Comparison of ENCODE assay signal across 10 cellular contexts in the genomic region with DNA sequence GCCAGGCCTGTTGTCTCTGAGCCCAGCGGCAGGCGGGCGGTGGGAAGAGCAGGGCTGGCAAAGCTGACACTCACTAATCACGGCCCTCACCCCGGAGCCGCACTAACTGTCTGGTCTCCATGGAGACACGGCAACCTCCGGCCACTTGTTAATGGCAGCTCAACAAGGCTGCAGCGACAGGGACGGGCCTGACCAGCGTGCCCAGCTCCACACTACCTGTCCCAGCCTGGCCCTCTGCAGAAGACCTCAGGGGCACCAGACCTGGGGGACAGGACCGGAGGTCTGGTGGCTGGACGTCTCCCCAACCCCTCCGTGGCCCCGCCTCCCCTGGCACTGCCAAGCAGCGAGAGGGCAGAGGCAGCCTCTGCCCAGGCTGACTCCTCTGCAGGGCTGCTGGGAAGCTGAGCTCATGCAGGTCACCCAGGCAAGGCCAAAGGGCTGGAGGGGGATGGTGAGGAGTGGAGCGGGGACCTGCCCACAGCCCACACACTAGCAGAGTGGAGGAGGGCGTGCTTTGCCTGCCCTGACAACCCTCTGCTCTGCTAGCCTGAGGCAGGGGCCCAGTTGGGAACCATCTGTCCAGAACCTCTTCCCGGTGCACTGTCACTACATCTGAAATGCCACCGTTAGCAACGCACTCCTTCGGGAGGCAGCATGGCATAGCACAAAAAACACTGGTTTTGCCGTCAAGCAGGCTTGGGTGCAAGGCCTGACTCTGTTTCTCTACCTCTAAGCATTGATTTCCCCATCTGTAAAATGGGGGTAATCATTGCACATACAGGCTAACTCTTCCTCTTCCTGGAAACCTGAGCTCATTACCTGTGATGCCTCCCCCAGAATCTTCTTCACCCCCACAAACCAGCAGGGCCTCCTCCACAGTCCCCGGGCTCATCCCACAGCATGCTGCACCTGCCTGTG. TPM values are rescaled to one million over a fixed set of nuclear protein-coding genes. Genes with fewer than 3 reads are reported as not detected.
A peak's percentile ranks its signal among the peaks of the same experiment; 100 is the strongest.
DNase-seq lines count a peak whose midpoint lies in the region; ATAC-seq, FAIRE-seq and TF ChIP-seq lines count a peak whose summit lies in the region.
"Had no signal": no experiment of that assay in that cellular context is flagged by ENCODE, and none has a peak within 500 bp of the region (broad histone marks: within the 10 kb centered on the region; RNA-seq: fewer than 3 reads in every experiment).

No MANE protein-coding gene starts in this region.

- FAIRE-seq in pancreas (lab: Jason Lieb, UNC), result no peak

- intact Hi-C loops in pancreas (cut with DNase I) (no loop called here), CD14-positive monocyte (cut with micrococcal nuclease) (no loop called here)

- in situ Hi-C loops in brain microvascular endothelial cell (cut with HindIII; ENCODE audit: low pct_ligation_motif_present, low sequenced_read_pairs), result no loop called here

- no peak for TF ChIP-seq CTCF in pancreas (IDR thresholded peaks at IDR 0.05)
- TF ChIP-seq CTCF in brain microvascular endothelial cell (IDR thresholded peaks at IDR 0.05; ENCODE audit: low read depth, low read length, missing control alignments), result no peak
- no peak for TF ChIP-seq CTCF in CD14-positive monocyte (IDR thresholded peaks at IDR 0.05)

- H3K36me3 Mint-ChIP-seq in CD14-positive monocyte, result no peaks in the 10 kb centered on the region

- H3K4me3 ChIP-seq in pancreas, result no peak overlapping the region
- H3K4me3 ChIP-seq in brain microvascular endothelial cell (ENCODE audit: low read depth, low read length), result no peak overlapping the region

- no peaks in the 10 kb centered on the region for H3K9me3 ChIP-seq in pancreas

- peak; percentile 66 for DNase-seq in DMS 273 treated with DMSO at 0.1 percent for 48 hours (lab: John Stamatoyannopoulos, UW)
- DNase-seq in NCI-H774 (lab: John Stamatoyannopoulos, UW), result peak; percentile 45
- DNase-seq in globus pallidus (ENCODE audit: low spot score), result peak; percentile 64
- peak in 3 of 6 donors; percentile 39 to 77 (median 50) for DNase-seq in pancreas
- no peak for DNase-seq in brain microvascular endothelial cell
- DNase-seq in CD14-positive monocyte (ENCODE audit: low spot score), result no peak
- DNase-seq: stimulated activated CD4-positive, alpha-beta T cell treated with anti-CD3 and anti-CD28 coated beads, Interleukin-4, amount 100 ng/mL, for 24 hours had no signal

- H3K27ac Mint-ChIP-seq in CD14-positive monocyte, result no peak overlapping the region

- no peaks in the 10 kb centered on the region for H3K4me1 ChIP-seq in pancreas

- peaks cover 46% of the 10 kb centered on the region for H3K4me1 Mint-ChIP-seq in CD14-positive monocyte

- WGBS in pancreas, 2 donors, result 70% methylated on average over 22 to 24 of the region's 24 CpGs

- H3K27me3 ChIP-seq in pancreas (no peaks in the 10 kb centered on the region), brain microvascular endothelial cell (replicated peaks) (no peaks in the 10 kb centered on the region)

- peaks cover 0 to 15% (median 7%) of the 10 kb centered on the region in 3 donors for H3K27me3 Mint-ChIP-seq in CD14-positive monocyte (ENCODE audit: low read depth in 3 of 3)

- H3K4me3 Mint-ChIP-seq in CD14-positive monocyte, result no peak overlapping the region

- no peaks in the 10 kb centered on the region for H3K9me3 Mint-ChIP-seq in CD14-positive monocyte

- H3K36me3 ChIP-seq in pancreas (no peaks in the 10 kb centered on the region), brain microvascular endothelial cell (replicated peaks) (no peaks in the 10 kb centered on the region)

- H3K27ac ChIP-seq in pancreas (no peak overlapping the region), brain microvascular endothelial cell (no peak overlapping the region)
- H3K27ac ChIP-seq: VCaP had no signal

- ATAC-seq in pancreas (peak; percentile 30 to 65 (median 60)), GM21825 (IDR thresholded peaks at IDR 0.05; ENCODE audit: unreplicated experiment) (no peak), GM18867 (IDR thresholded peaks at IDR 0.05; ENCODE audit: unreplicated experiment) (no peak)

RNA-seq across cellular contexts. Expression of a gene that starts 29.6 kb away (rescaled TPM):
- total RNA-seq in pancreas, result 10 to 100 TPM; 42.2 to 83.2 (median 54.5) TPM
- polyA plus RNA-seq in pancreas, result 10 to 100 TPM; 13.5 to 16.1 TPM
- polyA plus RNA-seq in CD14-positive monocyte, result 10 to 100 TPM; 53.5 to 86.4 TPM

Comparison
In these comparisons a context has a peak if more than half of its experiments do, and no peak if none do; other contexts are left out.
1. DNase-seq: peak in DMS 273 treated with DMSO at 0.1 percent for 48 hours (single experiment), NCI-H774 (single experiment) and globus pallidus (single experiment); none in brain microvascular endothelial cell (single experiment) and CD14-positive monocyte (single experiment).
2. ATAC-seq: peak in pancreas (4 of 4); none in GM21825 (single experiment) and GM18867 (single experiment).